10 cellular contexts compared by ENCODE assay signal in genomic region chr6:56046576-56046975, GRCh38.
DNase-seq lines count a peak whose midpoint lies in the region; ATAC-seq, FAIRE-seq and TF ChIP-seq lines count a peak whose summit lies in the region.
"Had no signal": no experiment of that assay in that cellular context is flagged by ENCODE, and none has a peak within 500 bp of the region (broad histone marks: within the 10 kb centered on the region; RNA-seq: fewer than 3 reads in every experiment).

No MANE protein-coding gene starts in this region.

- peaks cover 0 to 4% (median 0%) of the 10 kb centered on the region in 8 donors for H3K9me3 ChIP-seq in spleen
- H3K9me3 ChIP-seq: thyroid gland had no signal

- WGBS in spleen, 5 donors: 11 to 27% (median 15%) methylated on average over 7 of the region's 7 CpGs

- in situ Hi-C loops in SK-MEL-5 (cut with HindIII; ENCODE audit: low pct_unique_long_range_greater_than_20kb, low sequenced_read_pairs): no loop called here

- no peaks in the 10 kb centered on the region for H3K27me3 ChIP-seq in spleen (replicated peaks in 1 of 7)
- H3K27me3 ChIP-seq: thyroid gland had no signal

- DNase-seq in H4 (ENCODE audit: low spot score) (peak; percentile 95), SK-MEL-5 (ENCODE audit: low read depth, low spot score) (peak; percentile 49), fibroblast of peridontal ligament (ENCODE audit: extremely low read depth) (peak; percentile 86), spleen (peak; percentile 70), GM19239 (ENCODE audit: insufficient read length, low spot score) (no peak)
- DNase-seq: stimulated activated CD4-positive, alpha-beta T cell treated with anti-CD3 and anti-CD28 coated beads, Interleukin-15, amount 100 ng/mL, for 24 hours had no signal

- peaks cover 0 to 6% (median 0%) of the 10 kb centered on the region in 6 donors for H3K4me1 ChIP-seq in spleen
- H3K4me1 ChIP-seq: thyroid gland had no signal

- intact Hi-C loops in spleen (cut with DNase I; ENCODE audit: low total_unique reads): no loop called here

- no peak overlapping the region for H3K4me3 ChIP-seq in spleen
- H3K4me3 ChIP-seq: thyroid gland had no signal

- H3K27ac ChIP-seq in spleen: no peak overlapping the region
- H3K27ac ChIP-seq: thyroid gland had no signal

- no peak for FAIRE-seq in GM19239 (lab: Jason Lieb, UNC)
- FAIRE-seq: colon had no signal

- no peaks in the 10 kb centered on the region for H3K36me3 ChIP-seq in spleen
- H3K36me3 ChIP-seq: thyroid gland had no signal

- no peak for TF ChIP-seq POLR2A in spleen (IDR thresholded peaks at IDR 0.05)

- no peak for TF ChIP-seq CTCF in spleen (IDR thresholded peaks at IDR 0.05 in 8 of 11, conservative IDR thresholded peaks at IDR 0.05 in 3 of 11)

- no peak for ATAC-seq in HG03521 (IDR thresholded peaks at IDR 0.05; ENCODE audit: unreplicated experiment)
- no peak for ATAC-seq in HG03039 (IDR thresholded peaks at IDR 0.05; ENCODE audit: unreplicated experiment)
